17 cellular contexts compared by ENCODE assay signal in the genomic region with DNA sequence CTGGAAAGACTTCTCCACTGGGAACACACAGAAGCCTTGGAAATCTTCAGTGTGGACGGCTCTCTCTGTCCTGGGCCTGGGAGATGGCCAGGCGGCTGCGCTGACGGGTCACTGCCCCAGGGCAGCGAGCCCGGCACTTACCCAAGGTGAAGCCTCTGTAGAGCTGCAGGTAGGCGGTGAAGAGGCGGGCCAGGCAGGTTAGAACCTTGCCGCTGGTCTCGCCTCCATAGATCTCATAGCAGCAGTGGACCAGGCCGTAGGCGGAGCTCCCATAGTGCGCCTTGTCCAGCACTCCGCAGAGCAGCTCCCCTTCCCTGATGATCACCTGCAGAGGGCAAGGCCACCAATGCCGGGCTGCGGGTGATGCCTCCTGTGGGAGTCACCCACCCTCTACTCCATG. TPM values are rescaled to one million over a fixed set of nuclear protein-coding genes. Genes with fewer than 3 reads are reported as not detected.
DNase-seq lines count a peak whose midpoint lies in the region; ATAC-seq and TF ChIP-seq lines count a peak whose summit lies in the region.
"Had no signal": no experiment of that assay in that cellular context is flagged by ENCODE, and none has a peak within 500 bp of the region (broad histone marks: within the 10 kb centered on the region; RNA-seq: fewer than 3 reads in every experiment).

No MANE protein-coding gene starts in this region.

- H2BK15ac ChIP-seq in H9 (ENCODE audit: low read depth, low read length) = no peak overlapping the region

- H2AK5ac ChIP-seq in H9 (ENCODE audit: insufficient read length, low read length) = no peak overlapping the region

- no peak overlapping the region for H4K5ac ChIP-seq in H9 (ENCODE audit: insufficient read length, low read depth, low read length)

- H3K4me1 ChIP-seq in H9 (ENCODE audit: insufficient read depth, low read length) (no peaks in the 10 kb centered on the region), endodermal cell (ENCODE audit: control insufficient read depth, insufficient read depth, low read length) (no peaks in the 10 kb centered on the region)
- no peaks in the 10 kb centered on the region for H3K4me1 ChIP-seq in naive thymus-derived CD4-positive, alpha-beta T cell (ENCODE audit: control insufficient read depth in 2 of 2, insufficient read depth in 2 of 2, low read length in 2 of 2)
- H3K4me1 ChIP-seq: A549, Caco-2 had no signal

- H3K4me2 ChIP-seq in H9 (ENCODE audit: insufficient read depth, insufficient read length, low read length) = no peak overlapping the region
- H3K4me2 ChIP-seq: A549, KMS-11 had no signal

- no peak overlapping the region for H3K14ac ChIP-seq in H9 (ENCODE audit: insufficient read depth, low read length)

- no peak for ATAC-seq in activated T-cell treated with anti-CD3 and anti-CD28 coated beads, Interleukin-2, amount 50 U/mL, for 4 hours
- no peak for ATAC-seq in naive thymus-derived CD4-positive, alpha-beta T cell

- H3K23ac ChIP-seq in H9 (ENCODE audit: insufficient read length, low read depth, low read length) = no peak overlapping the region

- H3K27me3 Mint-ChIP-seq in activated T-cell treated with anti-CD3 and anti-CD28 coated beads, Interleukin-2, amount 50 U/mL, for 24 hours = no peaks in the 10 kb centered on the region
- no peaks in the 10 kb centered on the region for H3K27me3 Mint-ChIP-seq in activated T-cell treated with anti-CD3 and anti-CD28 coated beads, Interleukin-2, amount 50 U/mL, for 4 hours (ENCODE audit: low read depth)
- H3K27me3 Mint-ChIP-seq in H9 (ENCODE audit: low read depth) = no peaks in the 10 kb centered on the region
- no peaks in the 10 kb centered on the region for H3K27me3 Mint-ChIP-seq in endodermal cell (ENCODE audit: insufficient read depth)
- H3K27me3 Mint-ChIP-seq in naive thymus-derived CD4-positive, alpha-beta T cell = no peaks in the 10 kb centered on the region
- H3K27me3 Mint-ChIP-seq: CD4-positive, alpha-beta T cell had no signal

- CTCF ChIA-PET in naive thymus-derived CD4-positive, alpha-beta T cell (lab: Charles Lee) = interaction anchor here (1.4 kb wide), 1 partner anchor 239 kb away, joined by 4 read pairs; no protein-coding TSS in a partner anchor

- no peak overlapping the region for H4K8ac ChIP-seq in H9 (replicated peaks; ENCODE audit: insufficient read length, low read depth, low read length)

- peaks cover 80% of the 10 kb centered on the region for H3K36me3 ChIP-seq in endodermal cell (ENCODE audit: control insufficient read depth, insufficient read depth, low read length)
- peaks cover 0 to 68% (median 12%) of the 10 kb centered on the region in 3 experiments for H3K36me3 ChIP-seq in naive thymus-derived CD4-positive, alpha-beta T cell (ENCODE audit: control insufficient read depth in 2 of 3, insufficient read depth in 3 of 3, low read length in 3 of 3)

- H3K79me1 ChIP-seq in H9 (ENCODE audit: insufficient read depth, low read depth, low read length, poor library complexity, severe bottlenecking) = no peaks in the 10 kb centered on the region

- H3K27me3 ChIP-seq in H9 (ENCODE audit: insufficient read depth, low read length) (no peaks in the 10 kb centered on the region), endodermal cell (ENCODE audit: control insufficient read depth, insufficient read depth, low read length, poor library complexity, severe bottlenecking) (no peaks in the 10 kb centered on the region)
- no peaks in the 10 kb centered on the region for H3K27me3 ChIP-seq in naive thymus-derived CD4-positive, alpha-beta T cell (ENCODE audit: control insufficient read depth in 2 of 2, insufficient read depth in 2 of 2, low read length in 2 of 2)

- H3K23me2 ChIP-seq in H9 (ENCODE audit: insufficient read length, low read depth, low read length, poor library complexity, severe bottlenecking) = no peaks in the 10 kb centered on the region

- H3K9ac ChIP-seq in H9 (ENCODE audit: extremely low read depth, insufficient read length, low read length) (no peak overlapping the region), endodermal cell (ENCODE audit: extremely low read depth, low read length, poor library complexity, severe bottlenecking) (no peak overlapping the region)
- H3K9ac ChIP-seq: KMS-11 had no signal

- H4K91ac ChIP-seq in H9 (ENCODE audit: insufficient read length, low read depth, low read length) = no peak overlapping the region

- H3K4me3 ChIP-seq in endodermal cell (ENCODE audit: low read length) = no peak overlapping the region
- no peak overlapping the region for H3K4me3 ChIP-seq in naive thymus-derived CD4-positive, alpha-beta T cell (ENCODE audit: low read length)
- H3K4me3 ChIP-seq: A549 had no signal

- no peaks in the 10 kb centered on the region for H3K9me3 Mint-ChIP-seq in activated T-cell treated with anti-CD3 and anti-CD28 coated beads, Interleukin-2, amount 50 U/mL, for 24 hours
- no peaks in the 10 kb centered on the region for H3K9me3 Mint-ChIP-seq in activated T-cell treated with anti-CD3 and anti-CD28 coated beads, Interleukin-2, amount 50 U/mL, for 4 hours
- no peaks in the 10 kb centered on the region; a peak in 1 of 5 replicates for H3K9me3 Mint-ChIP-seq in H9
- H3K9me3 Mint-ChIP-seq in endodermal cell = no peaks in the 10 kb centered on the region
- H3K9me3 Mint-ChIP-seq in naive thymus-derived CD4-positive, alpha-beta T cell = no peaks in the 10 kb centered on the region
- H3K9me3 Mint-ChIP-seq: CD4-positive, alpha-beta T cell had no signal

- H3T11ph ChIP-seq in H9 (ENCODE audit: low read length) = no peak overlapping the region

- peak; percentile 25 for DNase-seq in activated T-cell treated with anti-CD3 and anti-CD28 coated beads, Interleukin-2, amount 50 U/mL, for 24 hours
- DNase-seq in activated T-cell treated with anti-CD3 and anti-CD28 coated beads, Interleukin-2, amount 50 U/mL, for 4 hours = no peak
- DNase-seq in H9 = peak; percentile 15
- peak; percentile 33 for DNase-seq in endodermal cell
- DNase-seq in posterior vena cava (ENCODE audit: low spot score) = peak; percentile 71
- no peak for DNase-seq in cortex of kidney (lab: John Stamatoyannopoulos, UW)
- no peak for DNase-seq in naive thymus-derived CD4-positive, alpha-beta T cell
- DNase-seq: CD4-positive, alpha-beta T cell; NCI-H1417 treated with DMSO at 0.1 percent for 48 hours; NCI-H187 treated with DMSO at 0.1 percent for 48 hours; NCI-H2227 treated with DMSO at 0.1 percent for 48 hours; NCI-H510A treated with DMSO at 0.1 percent for 48 hours; NCI-H82; OCI-M1 had no signal

- H3K18ac ChIP-seq in H9 (ENCODE audit: insufficient read length, low read depth, low read length) = no peak overlapping the region

- no peak overlapping the region for H2BK20ac ChIP-seq in H9 (ENCODE audit: low read depth, low read length, poor library complexity, severe bottlenecking)

- no peak overlapping the region for H3K27ac ChIP-seq in H9 (ENCODE audit: insufficient read length, low read depth, low read length)
- no peak overlapping the region for H3K27ac ChIP-seq in endodermal cell (ENCODE audit: low read depth, low read length)
- no peak overlapping the region for H3K27ac ChIP-seq in naive thymus-derived CD4-positive, alpha-beta T cell (ENCODE audit: low read depth, low read length)
- H3K27ac ChIP-seq: A549, KMS-11 had no signal

- no peak overlapping the region for H3K4ac ChIP-seq in H9 (ENCODE audit: low read depth, low read length)

- no peaks in the 10 kb centered on the region for H3K4me1 Mint-ChIP-seq in activated T-cell treated with anti-CD3 and anti-CD28 coated beads, Interleukin-2, amount 50 U/mL, for 24 hours (ENCODE audit: low read depth)
- no peaks in the 10 kb centered on the region for H3K4me1 Mint-ChIP-seq in activated T-cell treated with anti-CD3 and anti-CD28 coated beads, Interleukin-2, amount 50 U/mL, for 4 hours (ENCODE audit: low read depth)
- H3K4me1 Mint-ChIP-seq in H9 (no peaks in the 10 kb centered on the region), endodermal cell (no peaks in the 10 kb centered on the region)
- peaks cover 0 to 8% (median 0%) of the 10 kb centered on the region in 7 donors for H3K4me1 Mint-ChIP-seq in naive thymus-derived CD4-positive, alpha-beta T cell

- no peak overlapping the region for H3K56ac ChIP-seq in H9 (ENCODE audit: insufficient read length, low read depth, low read length)

- POLR2A ChIA-PET in naive thymus-derived CD4-positive, alpha-beta T cell (lab: Charles Lee) = no interaction called here

- no peak overlapping the region for H2BK120ac ChIP-seq in H9 (ENCODE audit: low read depth, low read length, poor library complexity, severe bottlenecking)

- no peak overlapping the region for H3K4me3 Mint-ChIP-seq in activated T-cell treated with anti-CD3 and anti-CD28 coated beads, Interleukin-2, amount 50 U/mL, for 24 hours
- no peak overlapping the region for H3K4me3 Mint-ChIP-seq in activated T-cell treated with anti-CD3 and anti-CD28 coated beads, Interleukin-2, amount 50 U/mL, for 4 hours
- H3K4me3 Mint-ChIP-seq in H9 (no peak overlapping the region), endodermal cell (no peak overlapping the region)
- H3K4me3 Mint-ChIP-seq in naive thymus-derived CD4-positive, alpha-beta T cell = no peak overlapping the region
- H3K4me3 Mint-ChIP-seq: CD4-positive, alpha-beta T cell had no signal

- no peaks in the 10 kb centered on the region for H4K20me1 ChIP-seq in H9 (ENCODE audit: control insufficient read depth, insufficient read depth, insufficient read length)

- no peak overlapping the region for H2BK5ac ChIP-seq in H9 (ENCODE audit: insufficient read length, low read length)

- H3K9me3 ChIP-seq in H9 (ENCODE audit: control insufficient read depth, low read depth, low read length) (no peaks in the 10 kb centered on the region), endodermal cell (ENCODE audit: control insufficient read depth, low read length) (no peaks in the 10 kb centered on the region)
- H3K9me3 ChIP-seq in naive thymus-derived CD4-positive, alpha-beta T cell (ENCODE audit: control insufficient read depth in 2 of 3, low read length in 3 of 3) = no peaks in the 10 kb centered on the region
- H3K9me3 ChIP-seq: A549, Caco-2 had no signal

- no peak overlapping the region for H3K27ac Mint-ChIP-seq in activated T-cell treated with anti-CD3 and anti-CD28 coated beads, Interleukin-2, amount 50 U/mL, for 24 hours
- H3K27ac Mint-ChIP-seq in H9 (no peak overlapping the region), endodermal cell (no peak overlapping the region)
- no peak overlapping the region for H3K27ac Mint-ChIP-seq in naive thymus-derived CD4-positive, alpha-beta T cell
- H3K27ac Mint-ChIP-seq: CD4-positive, alpha-beta T cell had no signal

- no peak overlapping the region for H2BK12ac ChIP-seq in H9 (ENCODE audit: insufficient read length, low read depth, low read length)

- intact Hi-C loops in posterior vena cava (cut with DNase I) = no loop called here
- intact Hi-C loops in naive thymus-derived CD4-positive, alpha-beta T cell (cut with micrococcal nuclease) = no loop called here

- no peak for TF ChIP-seq CTCF in H9 (conservative IDR thresholded peaks at IDR 0.05)
- TF ChIP-seq CTCF in endodermal cell (conservative IDR thresholded peaks at IDR 0.05) = no peak

- no peak overlapping the region for H2AFZ ChIP-seq in H9 (ENCODE audit: low read length)

- H3K79me2 ChIP-seq in H9 (ENCODE audit: insufficient read depth, low read length) = no peaks in the 10 kb centered on the region

- H3K36me3 Mint-ChIP-seq in activated T-cell treated with anti-CD3 and anti-CD28 coated beads, Interleukin-2, amount 50 U/mL, for 24 hours (ENCODE audit: low read depth) = peaks cover 96% of the 10 kb centered on the region
- H3K36me3 Mint-ChIP-seq in activated T-cell treated with anti-CD3 and anti-CD28 coated beads, Interleukin-2, amount 50 U/mL, for 4 hours (ENCODE audit: insufficient read depth) = peaks cover 46% of the 10 kb centered on the region
- H3K36me3 Mint-ChIP-seq in H9 (ENCODE audit: insufficient read depth in 1 of 3, low read depth in 3 of 3) (peaks cover 30 to 85% (median 45%) of the 10 kb centered on the region in 3 experiments; a peak in 6 of 7 replicates), endodermal cell (ENCODE audit: low read depth) (peaks cover 62% of the 10 kb centered on the region)
- H3K36me3 Mint-ChIP-seq in naive thymus-derived CD4-positive, alpha-beta T cell = peaks cover 14 to 62% (median 22%) of the 10 kb centered on the region in 5 donors

- no CpG with 5 or more reads among the region's 16 CpGs for WGBS in H9 (ENCODE audit: extremely low coverage, insufficient read length, low lambda C conversion rate)
- 95 to 97% methylated on average over 6 to 16 of the region's 16 CpGs for WGBS in endodermal cell (ENCODE audit: insufficient coverage in 1 of 2, insufficient read length in 1 of 2), 2 experiments

RNA-seq across cellular contexts. Expression of gene POLR1A, which starts 53.0 kb away (rescaled TPM):
- total RNA-seq in activated T-cell treated with anti-CD3 and anti-CD28 coated beads, Interleukin-2, amount 50 U/mL, for 4 hours = 10 to 100 TPM; 80.3 to 86.3 (median 81.4) TPM
- total RNA-seq in H9 (2021) (54.6 and 62.7 TPM in 2 replicates), endodermal cell (10 to 100 TPM; 37.9 to 45.5 TPM), posterior vena cava (10 to 100 TPM; 29.8 to 32.3 TPM)
- 20.6 TPM for polyA plus RNA-seq in endodermal cell (2013, experiment 1 of 2)
- polyA plus RNA-seq in endodermal cell (2013, experiment 2 of 2) = 19.8 TPM
- 10 to 100 TPM; 18.8 to 44.4 (median 21.7) TPM for total RNA-seq in naive thymus-derived CD4-positive, alpha-beta T cell
- 1 to 10 TPM; 2.9 to 5.1 TPM for polyA plus RNA-seq in naive thymus-derived CD4-positive, alpha-beta T cell

RNA-seq across cellular contexts. Expression of gene PTCD3, which starts 53.4 kb away (rescaled TPM):
- total RNA-seq in activated T-cell treated with anti-CD3 and anti-CD28 coated beads, Interleukin-2, amount 50 U/mL, for 4 hours = 100 to 1,000 TPM; 131 to 138 (median 138) TPM
- total RNA-seq in H9 (2021) = 161 and 180 TPM in 2 replicates
- 100 to 1,000 TPM; 184 to 191 TPM for total RNA-seq in endodermal cell
- polyA plus RNA-seq in endodermal cell (2013, experiment 1 of 2) = 149 TPM
- polyA plus RNA-seq in endodermal cell (2013, experiment 2 of 2) = 126 TPM
- total RNA-seq in posterior vena cava = 10 to 100 TPM; 50.7 to 58.5 TPM
- 100 to 1,000 TPM; 109 to 207 (median 163) TPM for total RNA-seq in naive thymus-derived CD4-positive, alpha-beta T cell
- 10 to 100 TPM; 47.5 to 49.5 TPM for polyA plus RNA-seq in naive thymus-derived CD4-positive, alpha-beta T cell

Comparison
In these comparisons a context has a peak if more than half of its experiments do, and no peak if none do; other contexts are left out.
1. DNase-seq: peak in activated T-cell treated with anti-CD3 and anti-CD28 coated beads, Interleukin-2, amount 50 U/mL, for 24 hours (single experiment), H9 (single experiment), endodermal cell (single experiment) and posterior vena cava (single experiment); none in activated T-cell treated with anti-CD3 and anti-CD28 coated beads, Interleukin-2, amount 50 U/mL, for 4 hours (single experiment), cortex of kidney (single experiment) and naive thymus-derived CD4-positive, alpha-beta T cell (0 of 9).